ENCODE assay signal across 33 cellular contexts in the genomic region with DNA sequence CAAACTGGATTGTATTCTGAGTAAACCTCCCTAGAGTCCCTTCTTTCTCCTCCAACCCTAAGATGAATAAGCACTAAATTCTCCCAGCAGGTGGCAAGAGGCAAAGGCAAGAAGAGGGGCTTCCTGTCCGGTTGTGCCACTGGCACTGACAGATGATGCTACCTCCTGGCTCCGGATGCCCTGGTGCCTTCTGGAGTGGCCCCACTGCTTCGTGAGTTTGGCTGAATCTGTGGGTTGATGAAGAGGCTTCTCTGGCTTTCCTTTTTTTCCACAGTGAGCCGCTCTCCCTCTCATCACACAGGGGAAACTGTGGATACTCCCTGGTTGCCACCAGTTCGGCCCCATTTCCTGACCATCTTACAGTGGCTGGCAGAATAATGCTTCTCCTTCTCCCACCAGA.
"Had no signal": no experiment of that assay in that cellular context is flagged by ENCODE, and none has a peak within 500 bp of the region (broad histone marks: within the 10 kb centered on the region; RNA-seq: fewer than 3 reads in every experiment).

No MANE protein-coding gene starts in this region.

- H3K4me3 ChIP-seq: MG63 had no signal

- H3K27ac ChIP-seq: KMS-11 had no signal

- H3K27me3 ChIP-seq: MG63 had no signal

- DNase-seq: Karpas-422, Kasumi-1, KG1, MG63, MM.1S, MV-4-11, NCI-H1048, NCI-H1092, NCI-H1092 treated with DMSO at 0.1 percent for 48 hours, NCI-H1105, NCI-H1105 treated with DMSO at 0.1 percent for 48 hours, NCI-H1417, NCI-H1417 treated with DMSO at 0.1 percent for 48 hours, NCI-H1436, NCI-H1436 treated with DMSO at 0.1 percent for 48 hours, NCI-H1694, NCI-H1694 treated with DMSO at 0.1 percent for 48 hours, NCI-H187, NCI-H187 treated with DMSO at 0.1 percent for 48 hours, NCI-H1930, NCI-H2029, NCI-H2029 treated with DMSO at 0.1 percent for 48 hours, NCI-H2081, NCI-H2081 treated with DMSO at 0.1 percent for 48 hours, NCI-H2107, NCI-H2171, NCI-H2171 treated with DMSO at 0.1 percent for 48 hours, NCI-H2227 treated with DMSO at 0.1 percent for 48 hours, NCI-H226, NCI-H446, NCI-H446 treated with DMSO at 0.1 percent for 48 hours, NCI-H510A had no signal

- H3K36me3 ChIP-seq: MG63 had no signal

- H3K9me3 ChIP-seq: MG63 had no signal
